ENCODE assay signal across 1 cellular context in genomic region chr2:159712194-159712928, GRCh38.
TF ChIP-seq lines count a peak whose summit lies in the region.

Gene MARCHF7 (plus strand): TSS chr2:159712506. CDS start chr2:159729023, 16,517 bp downstream.

TF ChIP-seq in GM12878, 131 proteins besides CTCF, POLR2A, EP300 and RAD21 (continued from another document and continues in another):
- TF ChIP-seq LARP7 (IDR thresholded peaks at IDR 0.05) (peak; percentile 76), DPF2 (IDR thresholded peaks at IDR 0.05) (peak; percentile 82; the same call in 1 of the 2 replicates), ZNF592 (IDR thresholded peaks at IDR 0.05) (0 out of 2 replicates have a peak, but pooled peaks have one; percentile 58), NKRF (conservative IDR thresholded peaks at IDR 0.05) (peak; percentile 71), BCL11A (IDR thresholded peaks at IDR 0.05; ENCODE audit: low read depth, low read length) (0 out of 2 replicates have a peak, but pooled peaks have one; percentile 6), MYC (IDR thresholded peaks at IDR 0.05; ENCODE audit: insufficient read depth, insufficient read length, insufficient replicate concordance, low read length, severe bottlenecking) (no peak), CUX1 (IDR thresholded peaks at IDR 0.05; ENCODE audit: insufficient replicate concordance, low read depth, low read length) (no peak), JUNB (IDR thresholded peaks at IDR 0.05) (no peak), TCF3 (IDR thresholded peaks at IDR 0.05; ENCODE audit: borderline replicate concordance, insufficient read depth, low read depth, low read length) (peak; percentile 68), ZNF274 (IDR thresholded peaks at IDR 0.05; ENCODE audit: insufficient read depth, insufficient read length) (no peak), ZBTB4 (CRISPR knock-in tag; IDR thresholded peaks at IDR 0.05) (no peak), IKZF2 (IDR thresholded peaks at IDR 0.05) (peak; percentile 60 to 78), TAF1 (IDR thresholded peaks at IDR 0.05; ENCODE audit: borderline replicate concordance, low read depth, low read length) (peak; percentile 82), TBL1XR1 (IDR thresholded peaks at IDR 0.05; ENCODE audit: low read depth, low read length) (peak; percentile 63; the same call in 1 of the 2 replicates), HCFC1 (IDR thresholded peaks at IDR 0.05; ENCODE audit: low read length) (peak; percentile 47; the same call in 1 of the 2 replicates), ESRRA (IDR thresholded peaks at IDR 0.05; ENCODE audit: low read length) (0 out of 2 replicates have a peak, but pooled peaks have one; percentile 20), CREB1 (IDR thresholded peaks at IDR 0.05; ENCODE audit: low read depth) (no peak), REST (IDR thresholded peaks at IDR 0.05; ENCODE audit: low read depth, low read length) (0 out of 2 replicates have a peak, but pooled peaks have one; percentile 34), ASH2L (IDR thresholded peaks at IDR 0.05; ENCODE audit: borderline replicate concordance, low read depth) (peak; percentile 73; the same call in 1 of the 2 replicates), EED (IDR thresholded peaks at IDR 0.05; ENCODE audit: low read depth) (peak; percentile 62; the same call in 1 of the 2 replicates), MTA3 (IDR thresholded peaks at IDR 0.05; ENCODE audit: borderline replicate concordance, low read length) (no peak), ZNF622 (IDR thresholded peaks at IDR 0.05) (no peak), IKZF1 (conservative IDR thresholded peaks at IDR 0.05) (peak; percentile 90), NFIC (IDR thresholded peaks at IDR 0.05; ENCODE audit: low read depth, low read length) (no peak; the same call in 1 of the 2 replicates), CEBPZ (IDR thresholded peaks at IDR 0.05; ENCODE audit: low read depth, low read length) (no peak), CREM (IDR thresholded peaks at IDR 0.05; ENCODE audit: low read depth) (no peak; the same call in 1 of the 2 replicates), KDM1A (IDR thresholded peaks at IDR 0.05; ENCODE audit: borderline replicate concordance) (no peak), CBFB (IDR thresholded peaks at IDR 0.05; ENCODE audit: low read depth) (peak; percentile 99), MEF2B (IDR thresholded peaks at IDR 0.05; ENCODE audit: partially characterized antibody, poor library complexity, severe bottlenecking) (peak; percentile 83), ELK1 (IDR thresholded peaks at IDR 0.05; ENCODE audit: low read depth, low read length) (0 out of 2 replicates have a peak, but pooled peaks have one; percentile 47), PML (IDR thresholded peaks at IDR 0.05; ENCODE audit: low read length) (peak; percentile 98), CHD1 (IDR thresholded peaks at IDR 0.05; ENCODE audit: low read depth, low read length) (no peak), ATF7 (IDR thresholded peaks at IDR 0.05; ENCODE audit: low read depth) (no peak), MYB (IDR thresholded peaks at IDR 0.05; ENCODE audit: borderline replicate concordance, low read depth, low read length) (0 out of 2 replicates have a peak, but pooled peaks have one; percentile 21)
